In genomic region chr5:54049963-54050362, GRCh38 we compare ENCODE assay signal across 21 cellular contexts.
A peak's percentile ranks its signal among the peaks of the same experiment; 100 is the strongest.
DNase-seq lines count a peak whose midpoint lies in the region; FAIRE-seq and TF ChIP-seq lines count a peak whose summit lies in the region.
"Had no signal": no experiment of that assay in that cellular context is flagged by ENCODE, and none has a peak within 500 bp of the region (broad histone marks: within the 10 kb centered on the region; RNA-seq: fewer than 3 reads in every experiment).

No MANE protein-coding gene starts in this region.

- intact Hi-C loops in lower leg skin (cut with DNase I; ENCODE audit: low total_unique reads), result no loop called here

- H3K4me1 ChIP-seq in small intestine (ENCODE audit: control insufficient read depth in 2 of 2, insufficient read depth in 1 of 2, low read depth in 1 of 2, low read length in 1 of 2), result no peaks in the 10 kb centered on the region
- H3K4me1 ChIP-seq: SJCRH30, suprapubic skin had no signal

- DNase-seq in AG09309 (ENCODE audit: low read depth) (peak; percentile 50), H4 (ENCODE audit: low spot score) (peak; percentile 10), dedifferentiated amniotic fluid mesenchymal stem cell (ENCODE audit: extremely low spot score) (peak; percentile 69), iris pigment epithelial cell (ENCODE audit: low read depth) (peak; percentile 83), GDM1 (lab: John Stamatoyannopoulos, UW) (no peak), lower leg skin (ENCODE audit: low spot score in 2 of 2) (no peak), small intestine (no peak), ecto neural progenitor cell (ENCODE audit: low spot score) (no peak)
- DNase-seq: activated CD4-positive, alpha-beta T cell treated with anti-CD3 and anti-CD28 coated beads, Interleukin-2, amount 10 ng/mL, durations not matched to agents 7 days and 5 days; activated T-cell treated with anti-CD3 and anti-CD28 coated beads, Interleukin-2, amount 50 U/mL, for 1 hour; DMS153; effector CD8-positive, alpha-beta T cell; NCI-H2029 treated with DMSO at 0.1 percent for 48 hours; NCI-H524; right lobe of liver; SJCRH30; stimulated activated CD4-positive, alpha-beta T cell treated with anti-CD3 and anti-CD28 coated beads, Interleukin-4, amount 100 ng/mL, for 1 hour; stimulated activated CD8-positive, alpha-beta memory T cell treated with anti-CD3 and anti-CD28 coated beads, Interleukin-4, amount 100 ng/mL, for 48 hours had no signal

- H3K9me3 ChIP-seq in small intestine (ENCODE audit: control insufficient read depth, low read depth), result no peaks in the 10 kb centered on the region
- H3K9me3 ChIP-seq: right lobe of liver, SJCRH30, suprapubic skin had no signal

- no peak for TF ChIP-seq POLR2A in lower leg skin (IDR thresholded peaks at IDR 0.05)

- 23 to 29% methylated on average over 2 of the region's 2 CpGs for WGBS in lower leg skin, 2 donors
- 62 to 91% (median 81%) methylated on average over 2 of the region's 2 CpGs for WGBS in small intestine, 3 donors

- H3K36me3 ChIP-seq in small intestine (ENCODE audit: control insufficient read depth in 2 of 2, insufficient read depth in 2 of 2, low read length in 2 of 2), result no peaks in the 10 kb centered on the region
- H3K36me3 ChIP-seq: right lobe of liver, SJCRH30, suprapubic skin had no signal

- H3K4me3 ChIP-seq in AG09309 (ENCODE audit: control insufficient read depth, low read depth, low read length) (no peak overlapping the region), lower leg skin (ENCODE audit: low read depth, poor library complexity, severe bottlenecking) (no peak overlapping the region), small intestine (ENCODE audit: low read depth in 1 of 2, low read length in 2 of 2) (no peak overlapping the region)
- H3K4me3 ChIP-seq: right lobe of liver, SJCRH30, suprapubic skin had no signal

- TF ChIP-seq CTCF in AG09309 (IDR thresholded peaks at IDR 0.05; ENCODE audit: control insufficient read depth, insufficient read depth, low read depth, low read length, missing control alignments) (no peak), lower leg skin (IDR thresholded peaks at IDR 0.05) (no peak)

- no peaks in the 10 kb centered on the region for H3K27me3 ChIP-seq in small intestine (ENCODE audit: control insufficient read depth in 2 of 2, insufficient read depth in 2 of 2, low read length in 2 of 2)
- H3K27me3 ChIP-seq: right lobe of liver, SJCRH30, suprapubic skin had no signal

- FAIRE-seq in small intestine (lab: Jason Lieb, UNC), result no peak
- FAIRE-seq: bronchial epithelial cell had no signal

- no peak overlapping the region for H3K27ac ChIP-seq in small intestine (ENCODE audit: low read depth in 1 of 2, low read length in 1 of 2)
- H3K27ac ChIP-seq: C4-2B, right lobe of liver, SJCRH30, suprapubic skin had no signal

Comparison
In these comparisons a context has a peak if more than half of its experiments do, and no peak if none do; other contexts are left out.
1. DNase-seq: peak in AG09309 (single experiment), H4 (single experiment), dedifferentiated amniotic fluid mesenchymal stem cell (single experiment) and iris pigment epithelial cell (single experiment); none in GDM1 (single experiment), lower leg skin (0 of 2), small intestine (single experiment) and ecto neural progenitor cell (single experiment).